Comparison of ENCODE assay signal across 8 cellular contexts in genomic region chr18:10851824-10852225, GRCh38.
A peak's percentile ranks its signal among the peaks of the same experiment; 100 is the strongest.
DNase-seq lines count a peak whose midpoint lies in the region; ATAC-seq, FAIRE-seq and TF ChIP-seq lines count a peak whose summit lies in the region.

No MANE protein-coding gene starts in this region.

- in situ Hi-C loops in K562 (cut with MboI) = no loop called here

- TF ChIP-seq CTCF in K562 (IDR thresholded peaks at IDR 0.05 in 2 of 3, conservative IDR thresholded peaks at IDR 0.05 in 1 of 3; ENCODE audit: insufficient read depth in 2 of 3, low read depth in 1 of 3, low read length in 3 of 3) (peak; percentile 61 to 89 (median 66); a peak in 5 of 6 replicates), vagina (IDR thresholded peaks at IDR 0.05) (peak; percentile 53 to 78 (median 66))

- H2AFZ ChIP-seq in K562 (ENCODE audit: low read depth, low read length) = peak overlapping the region; percentile 41

- H3K4me3 ChIP-seq in K562 (no peak overlapping the region), vagina (no peak overlapping the region)

- H3K4me1 ChIP-seq in K562 (replicated peaks in 1 of 2; ENCODE audit: control insufficient read depth in 2 of 2, insufficient read depth in 2 of 2, low read length in 2 of 2) (no peaks in the 10 kb centered on the region), vagina (no peaks in the 10 kb centered on the region)

- no peaks in the 10 kb centered on the region for H3K9me1 ChIP-seq in K562 (ENCODE audit: control insufficient read depth, insufficient read depth, low read length)

- H3K9ac ChIP-seq in K562 (ENCODE audit: insufficient read depth in 1 of 2, low read depth in 2 of 2, low read length in 2 of 2) = no peak overlapping the region

- peak; percentile 59 for DNase-seq in AG20443 (ENCODE audit: low spot score)
- peak; percentile 60 for DNase-seq in NCI-H345 (lab: John Stamatoyannopoulos, UW)
- DNase-seq in K562 (ENCODE audit: extremely low read depth in 1 of 4, low spot score in 3 of 4) = peak; percentile 44 to 70 (median 56)
- peak; percentile 49 for DNase-seq in kidney glomerular epithelial cell (lab: John Stamatoyannopoulos, UW)
- DNase-seq in vagina (ENCODE audit: extremely low spot score in 2 of 2) = no peak

- H3K27ac ChIP-seq in K562 (ENCODE audit: extremely low read depth, low read depth, low read length) (peak overlapping the region; percentile 6; the same call in 2 of the 3 replicates), vagina (no peak overlapping the region)

- no peaks in the 10 kb centered on the region for H3K79me2 ChIP-seq in K562 (ENCODE audit: control insufficient read depth, insufficient read depth, low read length)

- H4K20me1 ChIP-seq in K562 (replicated peaks; ENCODE audit: control insufficient read depth, insufficient read depth, low read length) = no peaks in the 10 kb centered on the region

- no TSS peak for BruUV-seq in K562 (replicated peaks; lab: Mats Ljungman, UMichigan)

- TF ChIP-seq POLR2A in K562 (conservative IDR thresholded peaks at IDR 0.05) = no peak
- TF ChIP-seq POLR2A in vagina (IDR thresholded peaks at IDR 0.05) = no peak

- H3K36me3 ChIP-seq in K562 (ENCODE audit: control insufficient read depth, insufficient read depth, low read length) = no peaks in the 10 kb centered on the region
- H3K36me3 ChIP-seq in vagina = no peaks in the 10 kb centered on the region

- no peaks in the 10 kb centered on the region for H3K9me3 ChIP-seq in K562 (replicated peaks; ENCODE audit: control insufficient read depth, insufficient read depth, low read depth, low read length)
- H3K9me3 ChIP-seq in vagina = no peaks in the 10 kb centered on the region

- TF ChIP-seq EP300 in K562 (IDR thresholded peaks at IDR 0.05; ENCODE audit: low read length) = no peak; the same call in 1 of the 2 replicates

- peak; percentile 76 for FAIRE-seq in K562 (lab: Jason Lieb, UNC)

- POLR2A ChIA-PET in K562 (lab: Yijun Ruan, JAX) = no interaction called here

- TF ChIP-seq RAD21 in K562 (CRISPR knock-in tag; conservative IDR thresholded peaks at IDR 0.05 in 1 of 2, IDR thresholded peaks at IDR 0.05 in 1 of 2) = peak; percentile 84 to 90

- CTCF ChIA-PET in K562 (lab: Yijun Ruan, JAX; ENCODE audit: low intra/inter-chr PET ratio) = interaction anchor here (1.3 to 1.8 kb wide), 2 partner anchors 189 to 303 kb away, joined by 4 to 10 read pairs; no protein-coding TSS in a partner anchor

- H3K4me2 ChIP-seq in K562 (ENCODE audit: insufficient read depth, low read length) = no peak overlapping the region

- WGBS in K562 (ENCODE audit: insufficient coverage, low coverage, missing lambda C conversion rate) = 1% methylated on average over 3 of the region's 3 CpGs

- ATAC-seq in GM18867 (IDR thresholded peaks at IDR 0.05; ENCODE audit: unreplicated experiment) (peak; percentile 53), K562 (peak; percentile 69), GM18861 (IDR thresholded peaks at IDR 0.05; ENCODE audit: unreplicated experiment) (no peak), HG03280 (IDR thresholded peaks at IDR 0.05; ENCODE audit: unreplicated experiment) (no peak)

- intact Hi-C loops in K562 (cut with micrococcal nuclease) (loop anchor here (1.0 to 2.0 kb wide), 3 partner anchors 65 to 303 kb away; no protein-coding TSS in a partner anchor), vagina (cut with DNase I) (loop anchor here (5.0 kb wide), 3 partner anchors 190 to 700 kb away; no protein-coding TSS in a partner anchor)

- H3K27me3 ChIP-seq in K562 (ENCODE audit: control insufficient read depth in 2 of 2, insufficient read depth in 2 of 2, low read length in 2 of 2) (peaks cover 0 to 5% of the 10 kb centered on the region in 2 experiments; a peak in 1 of 5 replicates), vagina (no peaks in the 10 kb centered on the region)

TF ChIP-seq in K562, 482 proteins besides CTCF, POLR2A, EP300 and RAD21:
- no peak for TF ChIP-seq CBX8 (IDR thresholded peaks at IDR 0.05; ENCODE audit: borderline replicate concordance, extremely low read depth, low read depth, low read length, poor library complexity, severe bottlenecking)
- TF ChIP-seq MAZ (CRISPR knock-in tag; conservative IDR thresholded peaks at IDR 0.05 in 1 of 2, IDR thresholded peaks at IDR 0.05 in 1 of 2) = 0 out of 4 replicates have a peak, but pooled peaks of 1 of the 2 experiments have one; percentile 18
- peak; percentile 66 for TF ChIP-seq DEAF1 (CRISPR knock-in tag; IDR thresholded peaks at IDR 0.05)
- peak; percentile 55 for TF ChIP-seq SMC3 (conservative IDR thresholded peaks at IDR 0.05; ENCODE audit: insufficient read depth, low read depth, low read length)

Comparison
In these comparisons a context has a peak if more than half of its experiments do, and no peak if none do; other contexts are left out.
1. DNase-seq: peak in AG20443 (single experiment), NCI-H345 (single experiment), K562 (4 of 4) and kidney glomerular epithelial cell (single experiment); none in vagina (0 of 2).
2. ATAC-seq: peak in GM18867 (single experiment) and K562 (single experiment); none in GM18861 (single experiment) and HG03280 (single experiment).